ENCODE assay signal across 1 cellular context in the genomic region with DNA sequence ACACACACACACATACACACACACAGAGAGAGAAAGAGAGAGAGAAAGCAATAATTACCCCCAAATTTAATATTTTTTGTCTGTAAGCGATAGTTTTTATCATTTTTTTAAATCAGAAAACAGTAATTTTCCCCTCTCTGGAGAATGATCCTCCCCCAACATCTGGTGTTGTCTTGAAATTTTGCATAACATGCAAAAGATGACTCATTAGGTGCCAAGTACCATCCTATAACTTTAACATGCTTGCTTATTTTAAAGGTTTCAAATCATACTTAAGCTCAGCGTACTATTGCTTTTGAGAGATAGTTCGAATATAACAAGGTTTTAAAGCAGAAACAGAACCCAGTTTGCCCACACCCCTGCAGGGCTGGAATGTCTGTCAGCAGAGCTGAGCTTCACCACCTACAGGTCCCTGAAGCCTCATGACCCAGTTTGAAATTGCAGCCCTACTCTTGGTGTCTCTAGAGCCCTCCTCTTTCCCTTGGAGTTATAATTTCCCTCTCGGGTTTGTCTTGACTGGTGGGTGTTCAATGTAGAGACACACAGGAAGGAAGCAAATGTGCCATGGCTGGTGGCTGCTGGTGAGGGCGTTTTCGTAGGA.
TF ChIP-seq lines count a peak whose summit lies in the region.

No MANE protein-coding gene starts in this region.

TF ChIP-seq in HCT116, 20 proteins besides CTCF, POLR2A, EP300 and RAD21 (continued from another document):
- TF ChIP-seq REST (IDR thresholded peaks at IDR 0.05; ENCODE audit: low read depth) (no peak), ELF1 (IDR thresholded peaks at IDR 0.05; ENCODE audit: borderline replicate concordance, low read depth) (no peak), YY1 (IDR thresholded peaks at IDR 0.05; ENCODE audit: extremely low read depth, insufficient replicate concordance, low read depth, low read length) (no peak), EGR1 (IDR thresholded peaks at IDR 0.05; ENCODE audit: low read depth) (no peak), FOSL1 (IDR thresholded peaks at IDR 0.05; ENCODE audit: low read depth) (no peak)
